Comparison of ENCODE assay signal across 18 cellular contexts in genomic region chr2:233950078-233950825, GRCh38. TPM values are rescaled to one million over a fixed set of nuclear protein-coding genes. Genes with fewer than 3 reads are reported as not detected.
A peak's percentile ranks its signal among the peaks of the same experiment; 100 is the strongest.
DNase-seq lines count a peak whose midpoint lies in the region; ATAC-seq and TF ChIP-seq lines count a peak whose summit lies in the region.
"Had no signal": no experiment of that assay in that cellular context is flagged by ENCODE, and none has a peak within 500 bp of the region (broad histone marks: within the 10 kb centered on the region; RNA-seq: fewer than 3 reads in every experiment).

No MANE protein-coding gene starts in this region.

- H4K12ac ChIP-seq in trophoblast cell (ENCODE audit: low read depth, low read length), result no peak overlapping the region

- H2BK5ac ChIP-seq in trophoblast cell (ENCODE audit: low read depth, low read length, poor library complexity), result no peak overlapping the region

- no peak overlapping the region for H3K4ac ChIP-seq in trophoblast cell (ENCODE audit: low read depth, low read length)

- TF ChIP-seq CTCF in C4-2B (conservative IDR thresholded peaks at IDR 0.05) (no peak), HEK293 (tag by site-specific recombination; IDR thresholded peaks at IDR 0.05) (no peak), VCaP (conservative IDR thresholded peaks at IDR 0.05) (no peak)

- no CpG with 5 or more reads among the region's 13 CpGs for WGBS in trophoblast cell (ENCODE audit: extremely low coverage, insufficient coverage, insufficient read length)

- H2BK12ac ChIP-seq in trophoblast cell (ENCODE audit: low read length), result no peak overlapping the region

- H3K36me3 ChIP-seq in HEK293 (ENCODE audit: control insufficient read depth in 2 of 2, insufficient read depth in 1 of 2, low read length in 2 of 2) (no peaks in the 10 kb centered on the region), trophoblast cell (ENCODE audit: control insufficient read depth in 1 of 2, insufficient read depth in 2 of 2, low read length in 2 of 2) (no peaks in the 10 kb centered on the region)
- H3K36me3 ChIP-seq: BE2C, BLaER1 had no signal

- no peak overlapping the region for H2BK120ac ChIP-seq in trophoblast cell (ENCODE audit: insufficient read depth, low read length, poor library complexity)

- H3K4me2 ChIP-seq in trophoblast cell (ENCODE audit: low read length), result no peak overlapping the region
- H3K4me2 ChIP-seq: BLaER1 had no signal

- no peak overlapping the region for H4K91ac ChIP-seq in trophoblast cell (ENCODE audit: low read depth, low read length)

- H3K9me3 ChIP-seq in HEK293 (ENCODE audit: control insufficient read depth, insufficient read depth, low read depth, low read length) (no peaks in the 10 kb centered on the region), trophoblast cell (ENCODE audit: insufficient read depth, low read depth, low read length) (no peaks in the 10 kb centered on the region)
- H3K9me3 ChIP-seq: BE2C, BLaER1, Caco-2 had no signal

- H3K79me2 ChIP-seq in trophoblast cell (ENCODE audit: control insufficient read depth, insufficient read depth, low read length, poor library complexity), result no peaks in the 10 kb centered on the region

- no peak overlapping the region for H3K23ac ChIP-seq in trophoblast cell (ENCODE audit: low read length)

- H3K27me3 ChIP-seq in trophoblast cell (ENCODE audit: insufficient read depth, low read length), result no peaks in the 10 kb centered on the region
- H3K27me3 ChIP-seq: BE2C, BLaER1 had no signal

- H3K18ac ChIP-seq in trophoblast cell (ENCODE audit: low read length), result no peak overlapping the region

- POLR2A ChIA-PET in HEK293 (lab: Yijun Ruan, JAX), result no interaction called here

- DNase-seq in trophoblast cell (no peak), retina (no peak)
- no peak for DNase-seq in activated CD4-positive, alpha-beta T cell treated with anti-CD3 and anti-CD28 coated beads for 1 hour
- DNase-seq: 8988T; ACHN; BE2C; C1 segment of cervical spinal cord; Caco-2; Calu3; CD4-positive, alpha-beta T cell; CD8-positive, alpha-beta T cell; DMS79 treated with DMSO at 0.1 percent for 48 hours; GF-D8 had no signal

- peak overlapping the region; percentile 15 for H3K9ac ChIP-seq in trophoblast cell (ENCODE audit: low read length)
- H3K9ac ChIP-seq: BLaER1 had no signal

- no peak overlapping the region for H2AK5ac ChIP-seq in trophoblast cell (ENCODE audit: low read length)

- CTCF ChIA-PET in HEK293 (lab: Yijun Ruan, JAX), result interaction anchor here (0.7 kb wide), 1 partner anchor 20 kb away, joined by 3 read pairs; no protein-coding TSS in a partner anchor

- no peak overlapping the region for H3K14ac ChIP-seq in trophoblast cell (ENCODE audit: low read length)

- ATAC-seq in HG02588 (IDR thresholded peaks at IDR 0.05; ENCODE audit: unreplicated experiment), result no peak
- ATAC-seq: CD8-positive, alpha-beta T cell had no signal

- H3K27ac ChIP-seq in C4-2B, result peak overlapping the region; percentile 99
- no peak overlapping the region for H3K27ac ChIP-seq in HEK293 (ENCODE audit: extremely low read depth, low read depth, low read length)
- H3K27ac ChIP-seq in VCaP, result peak overlapping the region; percentile 94
- no peak overlapping the region for H3K27ac ChIP-seq in trophoblast cell (ENCODE audit: low read depth, low read length)
- H3K27ac ChIP-seq: BLaER1 had no signal

- H3K4me1 ChIP-seq in HEK293 (ENCODE audit: control insufficient read depth, insufficient read depth, low read length) (no peaks in the 10 kb centered on the region), trophoblast cell (ENCODE audit: control insufficient read depth in 1 of 2, insufficient read depth in 2 of 2, low read length in 2 of 2) (no peaks in the 10 kb centered on the region)
- H3K4me1 ChIP-seq: BE2C, BLaER1, Caco-2 had no signal

- H2AFZ ChIP-seq in trophoblast cell (ENCODE audit: insufficient read depth, low read length, poor library complexity), result no peak overlapping the region

- H3K79me1 ChIP-seq in trophoblast cell (ENCODE audit: low read length), result no peaks in the 10 kb centered on the region

- H3K4me3 ChIP-seq in HEK293 (ENCODE audit: low read depth, low read length), result no peak overlapping the region
- no peak overlapping the region for H3K4me3 ChIP-seq in trophoblast cell (ENCODE audit: low read depth, low read length)
- H3K4me3 ChIP-seq: BLaER1 had no signal

- no peak overlapping the region for H4K8ac ChIP-seq in trophoblast cell (ENCODE audit: low read depth, low read length)

TF ChIP-seq in HEK293, 187 proteins besides CTCF, POLR2A, EP300 and RAD21:
- TF ChIP-seq ZNF23 (tag by site-specific recombination; IDR thresholded peaks at IDR 0.05; ENCODE audit: borderline replicate concordance) (no peak), SCRT2 (tag by site-specific recombination; IDR thresholded peaks at IDR 0.05) (peak; percentile 67; the same call in 1 of the 2 replicates)

RNA-seq across cellular contexts. Expression of gene TRPM8, which starts 33.1 kb away (rescaled TPM):
- polyA plus RNA-seq in trophoblast cell (2013), result 0.01 TPM in 1 of 2 replicates, not detected in the other

Comparison
In these comparisons a context has a peak if more than half of its experiments do, and no peak if none do; other contexts are left out.
1. H3K27ac ChIP-seq: peak in C4-2B (single experiment) and VCaP (single experiment); none in HEK293 (single experiment) and trophoblast cell (single experiment).